ENCODE assay signal across 26 cellular contexts in genomic region chr20:11323821-11324220, GRCh38.
"Had no signal": no experiment of that assay in that cellular context is flagged by ENCODE, and none has a peak within 500 bp of the region (broad histone marks: within the 10 kb centered on the region; RNA-seq: fewer than 3 reads in every experiment).

No MANE protein-coding gene starts in this region.

- H3K27ac Mint-ChIP-seq: mesothelial cell of epicardium; naive B cell; natural killer cell treated with Interleukin-12 subunit alpha and Interleukin-12 subunit beta and Interleukin-15 and Interleukin-18, amount 100 ng/mL, for 72 hours; progenitor cell of endocrine pancreas; stimulated activated naive B cell treated with anti-CD40 and anti-IgM and Interleukin-4, amounts not matched to agents 10 μg/mL and 1 μg/mL and 100 μg/mL, for 72 hours; stimulated activated naive CD8-positive, alpha-beta T cell treated with anti-CD3 and anti-CD28 coated beads, Interleukin-15, Interleukin-2, amounts not matched to agents 100 ng/mL and 50 ng/mL, for 24 hours had no signal

- DNase-seq: dermis blood vessel endothelial cell; effector memory CD4-positive, alpha-beta T cell; foreskin fibroblast; heart left ventricle; left cardiac atrium; left lung; mesenchymal stem cell; mucosa of descending colon; naive B cell; right lobe of liver; small intestine; stimulated activated CD4-positive, alpha-beta T cell treated with anti-CD3 and anti-CD28 coated beads, Interleukin-15, amount 100 ng/mL, for 24 hours; stimulated activated CD4-positive, alpha-beta T cell treated with anti-CD3 and anti-CD28 coated beads, Interleukin-2, amount 100 ng/mL, for 48 hours; stimulated activated naive B cell treated with anti-CD40 and anti-IgM and Interleukin-4, amounts not matched to agents 10 μg/mL and 1 μg/mL and 100 μg/mL, for 72 hours; transverse colon had no signal

- H3K27me3 Mint-ChIP-seq: naive B cell; natural killer cell treated with Interleukin-12 subunit alpha and Interleukin-12 subunit beta and Interleukin-15 and Interleukin-18, amount 100 ng/mL, for 72 hours; progenitor cell of endocrine pancreas; stimulated activated naive B cell treated with anti-CD40 and anti-IgM and Interleukin-4, amounts not matched to agents 10 μg/mL and 1 μg/mL and 100 μg/mL, for 72 hours; stimulated activated naive CD8-positive, alpha-beta T cell treated with anti-CD3 and anti-CD28 coated beads, Interleukin-15, Interleukin-2, amounts not matched to agents 100 ng/mL and 50 ng/mL, for 24 hours had no signal

- H3K4me3 ChIP-seq: coronary artery, esophagus muscularis mucosa, gastroesophageal sphincter, heart left ventricle, hepatocyte, left lung, mucosa of descending colon, right lobe of liver, thoracic aorta, transverse colon, vagina had no signal

- H3K4me1 Mint-ChIP-seq: mesothelial cell of epicardium; naive B cell; neural crest cell; stimulated activated naive B cell treated with anti-CD40 and anti-IgM and Interleukin-4, amounts not matched to agents 10 μg/mL and 1 μg/mL and 100 μg/mL, for 72 hours had no signal

- H3K4me3 Mint-ChIP-seq: mesothelial cell of epicardium; naive B cell; natural killer cell treated with Interleukin-12 subunit alpha and Interleukin-12 subunit beta and Interleukin-15 and Interleukin-18, amount 100 ng/mL, for 72 hours; neural crest cell; stimulated activated naive B cell treated with anti-CD40 and anti-IgM and Interleukin-4, amounts not matched to agents 10 μg/mL and 1 μg/mL and 100 μg/mL, for 72 hours; stimulated activated naive CD8-positive, alpha-beta T cell treated with anti-CD3 and anti-CD28 coated beads, Interleukin-15, Interleukin-2, amounts not matched to agents 100 ng/mL and 50 ng/mL, for 24 hours had no signal

- ATAC-seq: gastroesophageal sphincter; heart left ventricle; left cardiac atrium; left lung; mucosa of descending colon; natural killer cell treated with Interleukin-12 subunit alpha and Interleukin-12 subunit beta and Interleukin-15 and Interleukin-18, amount 100 ng/mL, for 72 hours; right lobe of liver; stimulated activated naive B cell treated with anti-CD40 and anti-IgM and Interleukin-4, amounts not matched to agents 10 μg/mL and 1 μg/mL and 100 μg/mL, for 72 hours had no signal

- H3K36me3 Mint-ChIP-seq: naive B cell; stimulated activated naive B cell treated with anti-CD40 and anti-IgM and Interleukin-4, amounts not matched to agents 10 μg/mL and 1 μg/mL and 100 μg/mL, for 72 hours had no signal
